Comparison of ENCODE assay signal across 1 cellular context in genomic region chr2:237572021-237572741, GRCh38.
TF ChIP-seq lines count a peak whose summit lies in the region.

No MANE protein-coding gene starts in this region.

TF ChIP-seq in HepG2, 621 proteins besides CTCF, POLR2A, EP300 and RAD21 (continued from another document and continues in another):
- TF ChIP-seq ZBTB20 (CRISPR knock-in tag; IDR thresholded peaks at IDR 0.05; ENCODE audit: borderline replicate concordance, low read depth), result no peak; the same call in 1 of the 2 replicates
- no peak for TF ChIP-seq GTF3A (CRISPR knock-in tag; conservative IDR thresholded peaks at IDR 0.05)
- no peak for TF ChIP-seq ZBTB42 (CRISPR knock-in tag; IDR thresholded peaks at IDR 0.05)
- no peak for TF ChIP-seq POGZ (CRISPR knock-in tag; IDR thresholded peaks at IDR 0.05)
- 0 out of 2 replicates have a peak, but pooled peaks have one; percentile 32 for TF ChIP-seq ISX (CRISPR knock-in tag; conservative IDR thresholded peaks at IDR 0.05)
- no peak for TF ChIP-seq ZUFSP (CRISPR knock-in tag; IDR thresholded peaks at IDR 0.05; ENCODE audit: borderline replicate concordance)
- TF ChIP-seq CCDC6 (CRISPR knock-in tag; IDR thresholded peaks at IDR 0.05), result no peak
- TF ChIP-seq CAMTA2 (CRISPR knock-in tag; IDR thresholded peaks at IDR 0.05; ENCODE audit: borderline replicate concordance), result no peak; the same call in 1 of the 2 replicates
- peak; percentile 57; the same call in 1 of the 2 replicates for TF ChIP-seq SIN3B (IDR thresholded peaks at IDR 0.05; ENCODE audit: low read length)
- TF ChIP-seq AKAP8 (CRISPR knock-in tag; IDR thresholded peaks at IDR 0.05), result peak; percentile 73; the same call in 1 of the 2 replicates
- peak; percentile 74; the same call in 1 of the 2 replicates for TF ChIP-seq ZIK1 (CRISPR knock-in tag; IDR thresholded peaks at IDR 0.05; ENCODE audit: borderline replicate concordance, low read depth)
- no peak for TF ChIP-seq HMGXB3 (CRISPR knock-in tag; IDR thresholded peaks at IDR 0.05; ENCODE audit: borderline replicate concordance)
- peak; percentile 65; the same call in 1 of the 2 replicates for TF ChIP-seq MIER2 (CRISPR knock-in tag; IDR thresholded peaks at IDR 0.05)
- no peak for TF ChIP-seq ZNF460 (CRISPR knock-in tag; IDR thresholded peaks at IDR 0.05; ENCODE audit: borderline replicate concordance)
- TF ChIP-seq THAP7 (CRISPR knock-in tag; IDR thresholded peaks at IDR 0.05), result no peak
- peak; percentile 77; the same call in 1 of the 2 replicates for TF ChIP-seq ZNF274 (CRISPR knock-in tag; IDR thresholded peaks at IDR 0.05)
- no peak for TF ChIP-seq ARNT (IDR thresholded peaks at IDR 0.05)
- TF ChIP-seq TBP (CRISPR knock-in tag; IDR thresholded peaks at IDR 0.05), result 0 out of 2 replicates have a peak, but pooled peaks have one; percentile 71
- TF ChIP-seq HDAC2 (CRISPR knock-in tag; IDR thresholded peaks at IDR 0.05), result peak; percentile 56; the same call in 1 of the 2 replicates
- TF ChIP-seq E2F1 (CRISPR knock-in tag; IDR thresholded peaks at IDR 0.05), result no peak
- no peak for TF ChIP-seq RFX3 (CRISPR knock-in tag; IDR thresholded peaks at IDR 0.05)
- peak; percentile 42; the same call in 1 of the 2 replicates for TF ChIP-seq ZNF333 (CRISPR knock-in tag; IDR thresholded peaks at IDR 0.05; ENCODE audit: borderline replicate concordance)
- TF ChIP-seq KLF16 (CRISPR knock-in tag; IDR thresholded peaks at IDR 0.05), result no peak
- TF ChIP-seq MEIS2 (CRISPR knock-in tag; IDR thresholded peaks at IDR 0.05), result peak; percentile 79; the same call in 1 of the 2 replicates
- TF ChIP-seq RFX1 (IDR thresholded peaks at IDR 0.05), result no peak
- TF ChIP-seq TBL1XR1 (IDR thresholded peaks at IDR 0.05; ENCODE audit: borderline replicate concordance, low read length, partially characterized antibody), result peak; percentile 49
- 0 out of 2 replicates have a peak, but pooled peaks have one; percentile 69 for TF ChIP-seq CBX5 (CRISPR knock-in tag; IDR thresholded peaks at IDR 0.05; ENCODE audit: borderline replicate concordance)
- 0 out of 2 replicates have a peak, but pooled peaks have one; percentile 9 for TF ChIP-seq ZNF607 (CRISPR knock-in tag; IDR thresholded peaks at IDR 0.05; ENCODE audit: borderline replicate concordance)
- TF ChIP-seq ZNF766 (CRISPR knock-in tag; IDR thresholded peaks at IDR 0.05; ENCODE audit: borderline replicate concordance), result peak; percentile 85
- 0 out of 2 replicates have a peak, but pooled peaks have one; percentile 42 for TF ChIP-seq ZNF572 (CRISPR knock-in tag; IDR thresholded peaks at IDR 0.05)
- no peak for TF ChIP-seq PRDM4 (CRISPR knock-in tag; IDR thresholded peaks at IDR 0.05; ENCODE audit: borderline replicate concordance)
- peak; percentile 71 for TF ChIP-seq MED1 (CRISPR knock-in tag; IDR thresholded peaks at IDR 0.05)
- TF ChIP-seq NCOA1 (CRISPR knock-in tag; IDR thresholded peaks at IDR 0.05), result no peak
- no peak for TF ChIP-seq MXI1 (IDR thresholded peaks at IDR 0.05; ENCODE audit: borderline replicate concordance, low read depth, low read length)
- TF ChIP-seq ZNF292 (CRISPR knock-in tag; IDR thresholded peaks at IDR 0.05; ENCODE audit: borderline replicate concordance, low read depth), result peak; percentile 74; the same call in 1 of the 2 replicates
- TF ChIP-seq IRF2 (CRISPR knock-in tag; IDR thresholded peaks at IDR 0.05), result peak; percentile 87
- 0 out of 2 replicates have a peak, but pooled peaks have one; percentile 35 for TF ChIP-seq ZKSCAN5 (CRISPR knock-in tag; IDR thresholded peaks at IDR 0.05)
- no peak for TF ChIP-seq ZNF772 (CRISPR knock-in tag; IDR thresholded peaks at IDR 0.05)
- TF ChIP-seq SOX5 (CRISPR knock-in tag; IDR thresholded peaks at IDR 0.05; ENCODE audit: borderline replicate concordance), result peak; percentile 68
- no peak for TF ChIP-seq MIXL1 (CRISPR knock-in tag; IDR thresholded peaks at IDR 0.05)
- TF ChIP-seq, protein P1, sequence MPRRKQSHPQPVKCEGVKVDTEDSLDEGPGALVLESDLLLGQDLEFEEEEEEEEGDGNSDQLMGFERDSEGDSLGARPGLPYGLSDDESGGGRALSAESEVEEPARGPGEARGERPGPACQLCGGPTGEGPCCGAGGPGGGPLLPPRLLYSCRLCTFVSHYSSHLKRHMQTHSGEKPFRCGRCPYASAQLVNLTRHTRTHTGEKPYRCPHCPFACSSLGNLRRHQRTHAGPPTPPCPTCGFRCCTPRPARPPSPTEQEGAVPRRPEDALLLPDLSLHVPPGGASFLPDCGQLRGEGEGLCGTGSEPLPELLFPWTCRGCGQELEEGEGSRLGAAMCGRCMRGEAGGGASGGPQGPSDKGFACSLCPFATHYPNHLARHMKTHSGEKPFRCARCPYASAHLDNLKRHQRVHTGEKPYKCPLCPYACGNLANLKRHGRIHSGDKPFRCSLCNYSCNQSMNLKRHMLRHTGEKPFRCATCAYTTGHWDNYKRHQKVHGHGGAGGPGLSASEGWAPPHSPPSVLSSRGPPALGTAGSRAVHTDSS (CRISPR knock-in tag; conservative IDR thresholded peaks at IDR 0.05), result no peak
- TF ChIP-seq FOXK2 (IDR thresholded peaks at IDR 0.05), result no peak
- TF ChIP-seq ZNF546 (CRISPR knock-in tag; conservative IDR thresholded peaks at IDR 0.05), result peak; percentile 74; the same call in 1 of the 2 replicates
- TF ChIP-seq ZSCAN25 (CRISPR knock-in tag; IDR thresholded peaks at IDR 0.05), result 0 out of 2 replicates have a peak, but pooled peaks have one; percentile 43
- 0 out of 2 replicates have a peak, but pooled peaks have one; percentile 49 for TF ChIP-seq MYPOP (CRISPR knock-in tag; IDR thresholded peaks at IDR 0.05)
- TF ChIP-seq, protein P2, sequence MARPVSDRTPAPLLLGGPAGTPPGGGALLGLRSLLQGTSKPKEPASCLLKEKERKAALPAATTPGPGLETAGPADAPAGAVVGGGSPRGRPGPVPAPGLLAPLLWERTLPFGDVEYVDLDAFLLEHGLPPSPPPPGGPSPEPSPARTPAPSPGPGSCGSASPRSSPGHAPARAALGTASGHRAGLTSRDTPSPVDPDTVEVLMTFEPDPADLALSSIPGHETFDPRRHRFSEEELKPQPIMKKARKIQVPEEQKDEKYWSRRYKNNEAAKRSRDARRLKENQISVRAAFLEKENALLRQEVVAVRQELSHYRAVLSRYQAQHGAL (CRISPR knock-in tag; IDR thresholded peaks at IDR 0.05; ENCODE audit: not compliant biosample characterization), result peak; percentile 40
- TF ChIP-seq TSC22D2 (CRISPR knock-in tag; IDR thresholded peaks at IDR 0.05; ENCODE audit: borderline replicate concordance), result 0 out of 2 replicates have a peak, but pooled peaks have one; percentile 61
- no peak for TF ChIP-seq HNRNPL (IDR thresholded peaks at IDR 0.05; ENCODE audit: low read depth, low read length)
- TF ChIP-seq ZC3H4 (CRISPR knock-in tag; IDR thresholded peaks at IDR 0.05; ENCODE audit: borderline replicate concordance), result 0 out of 2 replicates have a peak, but pooled peaks have one; percentile 49
